ENCODE assay signal across 12 cellular contexts in genomic region chr9:88993327-88993726, GRCh38. TPM values are rescaled to one million over a fixed set of nuclear protein-coding genes. Genes with fewer than 3 reads are reported as not detected.
DNase-seq lines count a peak whose midpoint lies in the region; ATAC-seq and TF ChIP-seq lines count a peak whose summit lies in the region.
"Had no signal": no experiment of that assay in that cellular context is flagged by ENCODE, and none has a peak within 500 bp of the region (broad histone marks: within the 10 kb centered on the region; RNA-seq: fewer than 3 reads in every experiment).

No MANE protein-coding gene starts in this region.

- H3K36me3 Mint-ChIP-seq in endodermal cell (ENCODE audit: low read depth): peaks cover 52% of the 10 kb centered on the region
- H3K36me3 Mint-ChIP-seq in chondrocyte (ENCODE audit: low read depth): no peaks in the 10 kb centered on the region

- DNase-seq in heart left ventricle (no peak), cardiac septum (ENCODE audit: low spot score) (no peak), endodermal cell (peak; percentile 22), tibial artery (peak in 1 of 2 donors; percentile 12), chondrocyte (ENCODE audit: low spot score) (no peak), CD1c-positive myeloid dendritic cell (ENCODE audit: extremely low spot score) (no peak), testis (no peak)
- DNase-seq: activated naive CD4-positive, alpha-beta T cell treated with anti-CD3 and anti-CD28 coated beads, Interleukin-2, amount 50 U/mL, for 16 hours; cortex of kidney; HCEC 1CT; transverse colon had no signal

- H3K27ac ChIP-seq in heart left ventricle: peak overlapping the region in 1 of 12 donors; percentile 2
- no peak overlapping the region for H3K27ac ChIP-seq in endodermal cell (ENCODE audit: low read depth, low read length)
- H3K27ac ChIP-seq in tibial artery: peak overlapping the region; percentile 54 to 92
- no peak overlapping the region for H3K27ac ChIP-seq in testis

- H3K27me3 ChIP-seq in heart left ventricle: peaks cover 0 to 12% (median 5%) of the 10 kb centered on the region in 9 donors
- H3K27me3 ChIP-seq in endodermal cell (ENCODE audit: control insufficient read depth, insufficient read depth, low read length, poor library complexity, severe bottlenecking): no peaks in the 10 kb centered on the region
- peaks cover 7% of the 10 kb centered on the region for H3K27me3 ChIP-seq in mononuclear cell (ENCODE audit: insufficient read depth, low read length)
- no peaks in the 10 kb centered on the region for H3K27me3 ChIP-seq in tibial artery
- H3K27me3 ChIP-seq in testis: no peaks in the 10 kb centered on the region

- H3K4me1 Mint-ChIP-seq in endodermal cell (peaks cover 42% of the 10 kb centered on the region), chondrocyte (ENCODE audit: low read depth) (peaks cover 28% of the 10 kb centered on the region)

- ATAC-seq in heart left ventricle: no peak

- TF ChIP-seq POLR2A in heart left ventricle (IDR thresholded peaks at IDR 0.05): no peak
- no peak for TF ChIP-seq POLR2A in testis (IDR thresholded peaks at IDR 0.05)

- H3K36me3 ChIP-seq in heart left ventricle: peaks cover 0 to 12% (median 0%) of the 10 kb centered on the region in 9 donors
- peaks cover 59% of the 10 kb centered on the region for H3K36me3 ChIP-seq in endodermal cell (ENCODE audit: control insufficient read depth, insufficient read depth, low read length)
- H3K36me3 ChIP-seq in tibial artery: peaks cover 11 to 12% (median 11%) of the 10 kb centered on the region in 3 donors
- H3K36me3 ChIP-seq in testis (ENCODE audit: low read depth, missing control alignments): no peaks in the 10 kb centered on the region
- H3K36me3 ChIP-seq: transverse colon had no signal

- 72 to 83% (median 77%) methylated on average over 2 of the region's 2 CpGs for WGBS in heart left ventricle, 4 donors
- 74 to 91% methylated on average over 2 of the region's 2 CpGs for WGBS in endodermal cell (ENCODE audit: insufficient coverage in 1 of 2, insufficient read length in 1 of 2), 2 experiments
- 79 to 93% methylated on average over 2 of the region's 2 CpGs for WGBS in testis, 2 donors

- H3K9me3 ChIP-seq in heart left ventricle (no peaks in the 10 kb centered on the region), endodermal cell (ENCODE audit: control insufficient read depth, low read length) (no peaks in the 10 kb centered on the region), mononuclear cell (ENCODE audit: low read depth, low read length) (no peaks in the 10 kb centered on the region), tibial artery (no peaks in the 10 kb centered on the region), testis (no peaks in the 10 kb centered on the region)
- H3K9me3 ChIP-seq: transverse colon had no signal

- H3K4me3 Mint-ChIP-seq in endodermal cell (peak overlapping the region; percentile 95), chondrocyte (ENCODE audit: unreplicated experiment) (no peak overlapping the region)

- intact Hi-C loops in heart left ventricle (cut with DNase I): loop anchor here in 8 of 10 donors (5.0 to 10.0 kb wide), 11 partner anchors 41 to 339 kb away; no protein-coding TSS in a partner anchor
- intact Hi-C loops in cardiac septum (cut with DNase I): loop anchor here (5.0 kb wide), 2 partner anchors 41 to 246 kb away; no protein-coding TSS in a partner anchor
- intact Hi-C loops in tibial artery (cut with DNase I; ENCODE audit: low total_unique reads): loop anchor here (10.0 kb wide), 2 partner anchors 179 to 1279 kb away; no protein-coding TSS in a partner anchor
- intact Hi-C loops in testis (cut with DNase I; ENCODE audit: low total_unique reads): no loop called here

- peaks cover 6% of the 10 kb centered on the region for H3K27me3 Mint-ChIP-seq in endodermal cell (ENCODE audit: insufficient read depth)
- H3K27me3 Mint-ChIP-seq in chondrocyte (ENCODE audit: low read depth): peaks cover 7% of the 10 kb centered on the region

- peak overlapping the region; percentile 88 for H3K9ac ChIP-seq in endodermal cell (ENCODE audit: extremely low read depth, low read length, poor library complexity, severe bottlenecking)

- no peak for TF ChIP-seq CTCF in heart left ventricle (IDR thresholded peaks at IDR 0.05)
- no peak for TF ChIP-seq CTCF in endodermal cell (conservative IDR thresholded peaks at IDR 0.05)
- TF ChIP-seq CTCF in tibial artery (IDR thresholded peaks at IDR 0.05): no peak
- no peak for TF ChIP-seq CTCF in chondrocyte (IDR thresholded peaks at IDR 0.05)
- no peak for TF ChIP-seq CTCF in testis (IDR thresholded peaks at IDR 0.05)

- H3K4me1 ChIP-seq in heart left ventricle: peaks cover 0 to 51% (median 17%) of the 10 kb centered on the region in 12 donors
- peaks cover 22% of the 10 kb centered on the region for H3K4me1 ChIP-seq in endodermal cell (ENCODE audit: control insufficient read depth, insufficient read depth, low read length)
- peaks cover 52% of the 10 kb centered on the region for H3K4me1 ChIP-seq in mononuclear cell (ENCODE audit: insufficient read depth, low read length)
- peaks cover 4 to 77% (median 50%) of the 10 kb centered on the region in 4 donors for H3K4me1 ChIP-seq in tibial artery
- peaks cover 5% of the 10 kb centered on the region for H3K4me1 ChIP-seq in testis

- H3K4me3 ChIP-seq in heart left ventricle (peak overlapping the region in 9 of 12 donors; percentile 70 to 94 (median 73)), endodermal cell (ENCODE audit: low read length) (peak overlapping the region; percentile 97), mononuclear cell (ENCODE audit: low read length) (peak overlapping the region; percentile 51), tibial artery (peak overlapping the region; percentile 96 to 97), testis (no peak overlapping the region)

- H3K9me3 Mint-ChIP-seq in endodermal cell: no peaks in the 10 kb centered on the region
- H3K9me3 Mint-ChIP-seq in chondrocyte (ENCODE audit: low read depth): no peaks in the 10 kb centered on the region

- no peak overlapping the region for H3K27ac Mint-ChIP-seq in endodermal cell
- no peak overlapping the region for H3K27ac Mint-ChIP-seq in chondrocyte (ENCODE audit: unreplicated experiment)

RNA-seq across cellular contexts. Expression of gene S1PR3, which starts 2.1 kb away (rescaled TPM):
- total RNA-seq in heart left ventricle: 10 to 100 TPM in 7 of 9 donors, 1 to 10 TPM in 2; 7.4 to 50.3 (median 29.6) TPM
- 10 to 100 TPM; 13.9 to 14.1 TPM for polyA plus RNA-seq in heart left ventricle
- 9.9 TPM for total RNA-seq in cardiac septum
- 10 to 100 TPM; 53.6 to 95.2 TPM for total RNA-seq in endodermal cell
- polyA plus RNA-seq in endodermal cell (2013, experiment 1 of 2): 21.5 TPM
- 27.6 TPM for polyA plus RNA-seq in endodermal cell (2013, experiment 2 of 2)
- 7.8 TPM for total RNA-seq in mononuclear cell
- 1.6 to 5.2 TPM (median 4.5 TPM) in 3 replicates for total RNA-seq in chondrocyte
- 1 to 10 TPM; 4.5 to 7.2 TPM for total RNA-seq in testis
- polyA plus RNA-seq in testis (ENCODE audit: insufficient read depth, low read depth, low replicate concordance): 7.0 TPM

Comparison
In these comparisons a context has a peak if more than half of its experiments do, and no peak if none do; other contexts are left out.
1. H3K27ac ChIP-seq: peak in tibial artery (2 of 2); none in endodermal cell (single experiment) and testis (0 of 2).
2. H3K4me3 ChIP-seq: peak in heart left ventricle (9 of 12), endodermal cell (single experiment), mononuclear cell (single experiment) and tibial artery (2 of 2); none in testis (0 of 2).